ENCODE assay signal across 12 cellular contexts in genomic region chr6:20180935-20181334, GRCh38. TPM values are rescaled to one million over a fixed set of nuclear protein-coding genes. Genes with fewer than 3 reads are reported as not detected.
A peak's percentile ranks its signal among the peaks of the same experiment; 100 is the strongest.
DNase-seq lines count a peak whose midpoint lies in the region; ATAC-seq lines count a peak whose summit lies in the region.
"Had no signal": no experiment of that assay in that cellular context is flagged by ENCODE, and none has a peak within 500 bp of the region (broad histone marks: within the 10 kb centered on the region; RNA-seq: fewer than 3 reads in every experiment).

No MANE protein-coding gene starts in this region.

- peak; percentile 25 for DNase-seq in DMS53 (lab: John Stamatoyannopoulos, UW)
- no peak for DNase-seq in DMS53 treated with DMSO at 0.1 percent for 48 hours (lab: John Stamatoyannopoulos, UW; ENCODE audit: unreplicated experiment)
- DNase-seq in MV-4-11 (lab: John Stamatoyannopoulos, UW) = peak; percentile 77
- peak; percentile 65 for DNase-seq in myocyte (ENCODE audit: low read depth)
- no peak for DNase-seq in stimulated activated naive CD4-positive, alpha-beta T cell (lab: John Stamatoyannopoulos, UW)
- DNase-seq: 8988T; HFFc6; mesenchymal stem cell; stimulated activated CD8-positive, alpha-beta memory T cell treated with anti-CD3 and anti-CD28 coated beads, Interleukin-4, amount 100 ng/mL, for 48 hours had no signal

- ATAC-seq in HG02588 (IDR thresholded peaks at IDR 0.05; ENCODE audit: unreplicated experiment) (peak; percentile 48), GM21576 (IDR thresholded peaks at IDR 0.05; ENCODE audit: unreplicated experiment) (no peak), HG02970 (IDR thresholded peaks at IDR 0.05; ENCODE audit: low FRiP score, unreplicated experiment) (no peak)

RNA-seq across cellular contexts. Expression of gene MBOAT1, which starts 31.3 kb away (rescaled TPM):
- total RNA-seq in myocyte = 0.16 TPM in 1 of 2 replicates, not detected in the other
- polyA plus RNA-seq in myocyte (2012) = 0.23 TPM

Comparison
In these comparisons a context has a peak if more than half of its experiments do, and no peak if none do; other contexts are left out.
1. DNase-seq: peak in DMS53 (single experiment), MV-4-11 (single experiment) and myocyte (single experiment); none in DMS53 treated with DMSO at 0.1 percent for 48 hours (single experiment) and stimulated activated naive CD4-positive, alpha-beta T cell (0 of 6).